ENCODE assay signal across 19 cellular contexts in genomic region chr14:50601405-50601804, GRCh38. TPM values are rescaled to one million over a fixed set of nuclear protein-coding genes. Genes with fewer than 3 reads are reported as not detected.
DNase-seq lines count a peak whose midpoint lies in the region; ATAC-seq and TF ChIP-seq lines count a peak whose summit lies in the region.
"Had no signal": no experiment of that assay in that cellular context is flagged by ENCODE, and none has a peak within 500 bp of the region (broad histone marks: within the 10 kb centered on the region; RNA-seq: fewer than 3 reads in every experiment).

No MANE protein-coding gene starts in this region.

- 76% methylated on average over 2 of the region's 2 CpGs for WGBS in smooth muscle cell (ENCODE audit: low lambda C conversion rate)

- H3K27ac ChIP-seq in HCT116 (ENCODE audit: low read depth, low read length) (no peak overlapping the region), RWPE1 (no peak overlapping the region), smooth muscle cell (ENCODE audit: low read depth) (peak overlapping the region; percentile 93)
- H3K27ac ChIP-seq: prostate gland, tibial artery had no signal

- H3K9me3 ChIP-seq in HCT116 (ENCODE audit: control insufficient read depth in 1 of 2, insufficient read depth in 1 of 2, low read depth in 1 of 2, low read length in 2 of 2), result no peaks in the 10 kb centered on the region
- H3K9me3 ChIP-seq in smooth muscle cell (replicated peaks; ENCODE audit: low read depth), result no peaks in the 10 kb centered on the region
- H3K9me3 ChIP-seq: prostate gland, tibial artery had no signal

- H4K20me1 ChIP-seq in HCT116 (ENCODE audit: insufficient read depth) (no peaks in the 10 kb centered on the region), smooth muscle cell (ENCODE audit: low read depth) (no peaks in the 10 kb centered on the region)

- no peak; the same call in 1 of the 2 replicates for ATAC-seq in HCT116
- peak; percentile 59 for ATAC-seq in esophagus mucosa
- no peak for ATAC-seq in HG03342 (IDR thresholded peaks at IDR 0.05; ENCODE audit: unreplicated experiment)
- ATAC-seq: activated CD4-positive, CD25-positive, alpha-beta regulatory T cell treated with anti-CD3 and anti-CD28 coated beads, Interleukin-2, amount 50 U/mL, for 24 hours; activated T-cell treated with anti-CD3 and anti-CD28 coated beads, Interleukin-2, amount 50 U/mL, for 72 hours had no signal

- CTCF ChIA-PET in HCT116 (lab: Charles Lee) (interaction anchor here (0.6 to 2.4 kb wide), 5 partner anchors 18 to 283 kb away, joined by 3 to 33 read pairs (median 16); no protein-coding TSS in a partner anchor), RWPE1 (lab: Yijun Ruan, JAX) (interaction anchor here (1.4 kb wide), 1 partner anchor 69 kb away, joined by 5 read pairs; the partner anchor contains the start of gene MAP4K5)

- H3K27me3 ChIP-seq in HCT116 (ENCODE audit: insufficient read depth, low read length) (no peaks in the 10 kb centered on the region), smooth muscle cell (ENCODE audit: low read depth) (no peaks in the 10 kb centered on the region)
- H3K27me3 ChIP-seq: neural progenitor cell, tibial artery had no signal

- no peak for TF ChIP-seq POLR2A in HCT116 (IDR thresholded peaks at IDR 0.05; ENCODE audit: borderline replicate concordance, extremely low read depth, insufficient read depth, insufficient read length)

- H3K4me2 ChIP-seq in HCT116 (ENCODE audit: low read length) (peak overlapping the region; percentile 61), smooth muscle cell (peak overlapping the region; percentile 80)

- POLR2A ChIA-PET in HCT116 (lab: Charles Lee) (no interaction called here), RWPE1 (lab: Yijun Ruan, JAX; ENCODE audit: low non-redundant PET) (no interaction called here)

- BruUV-seq in HCT116 (replicated peaks; lab: Mats Ljungman, UMichigan), result no TSS peak

- H2AFZ ChIP-seq in HCT116 (ENCODE audit: low read depth, low read length, poor library complexity, severe bottlenecking) (peak overlapping the region; percentile 66), smooth muscle cell (ENCODE audit: low read depth) (no peak overlapping the region)
- H2AFZ ChIP-seq: neural progenitor cell had no signal

- no peak overlapping the region for H3K4me3 ChIP-seq in HCT116 (replicated peaks in 1 of 2; ENCODE audit: low read depth in 1 of 2, low read length in 2 of 2)
- no peak overlapping the region for H3K4me3 ChIP-seq in smooth muscle cell
- H3K4me3 ChIP-seq: neural progenitor cell, prostate gland, tibial artery had no signal

- H3K9ac ChIP-seq in HCT116 (ENCODE audit: low read length) (no peak overlapping the region), smooth muscle cell (ENCODE audit: low read depth) (no peak overlapping the region)
- H3K9ac ChIP-seq: neural progenitor cell had no signal

- TF ChIP-seq RAD21 in HCT116 (IDR thresholded peaks at IDR 0.05; ENCODE audit: low read depth), result no peak

- intact Hi-C loops in HCT116 (cut with micrococcal nuclease), result no loop called here

- RAD21 ChIA-PET in HCT116 (lab: Charles Lee; ENCODE audit: low non-redundant PET in 1 of 2, low total read pairs in 2 of 2, uncharacterized antibody in 2 of 2, unreplicated experiment in 2 of 2), result interaction anchor here (0.7 to 2.1 kb wide), 6 partner anchors 113 to 259 kb away, joined by 3 to 8 read pairs (median 4); no protein-coding TSS in a partner anchor

- H3K79me2 ChIP-seq in HCT116 (ENCODE audit: insufficient read depth, low read length) (no peaks in the 10 kb centered on the region), smooth muscle cell (ENCODE audit: low read depth) (no peaks in the 10 kb centered on the region)

- no peaks in the 10 kb centered on the region for H3K9me2 ChIP-seq in HCT116 (ENCODE audit: insufficient read depth)

- no peaks in the 10 kb centered on the region for H3K36me3 ChIP-seq in HCT116 (ENCODE audit: control insufficient read depth in 1 of 2, insufficient read depth in 2 of 2, low read length in 2 of 2)
- no peaks in the 10 kb centered on the region for H3K36me3 ChIP-seq in smooth muscle cell (ENCODE audit: low read depth)
- H3K36me3 ChIP-seq: neural progenitor cell, prostate gland had no signal

- H3K4me1 ChIP-seq in HCT116 (ENCODE audit: control insufficient read depth in 1 of 2, insufficient read depth in 2 of 2, low read length in 2 of 2) (peaks cover 16 to 19% of the 10 kb centered on the region in 2 experiments), smooth muscle cell (ENCODE audit: low read depth) (peaks cover 16% of the 10 kb centered on the region)
- H3K4me1 ChIP-seq: prostate gland, tibial artery had no signal

- TF ChIP-seq CTCF in HCT116 (IDR thresholded peaks at IDR 0.05 in 2 of 3, conservative IDR thresholded peaks at IDR 0.05 in 1 of 3; ENCODE audit: borderline replicate concordance in 1 of 3, insufficient read depth in 1 of 3, low read depth in 2 of 3, low read length in 2 of 3) (no peak), RWPE1 (conservative IDR thresholded peaks at IDR 0.05; ENCODE audit: low read depth) (no peak), smooth muscle cell (IDR thresholded peaks at IDR 0.05; ENCODE audit: borderline replicate concordance, insufficient read depth, poor library complexity, severe bottlenecking) (no peak)

- DNase-seq in HCT116 (ENCODE audit: low read depth, low spot score) (no peak), RWPE1 (ENCODE audit: low spot score) (peak; percentile 28), smooth muscle cell (lab: John Stamatoyannopoulos, UW; ENCODE audit: unreplicated experiment) (no peak), occipital lobe (lab: John Stamatoyannopoulos, UW) (no peak)
- no peak for DNase-seq in stimulated activated CD4-positive, alpha-beta T cell treated with anti-CD3 and anti-CD28 coated beads, Interleukin-4, amount 100 ng/mL, for 4 hours
- DNase-seq: activated T-cell treated with anti-CD3 and anti-CD28 coated beads, Interleukin-2, amount 50 U/mL, for 72 hours; AML-193; DMS79 treated with DMSO at 0.1 percent for 48 hours; foreskin fibroblast; NCI-H2171; NCI-H748 treated with DMSO at 0.1 percent for 48 hours; stimulated activated CD4-positive, alpha-beta T cell treated with anti-CD3 and anti-CD28 coated beads, Interleukin-2, amount 100 ng/mL, for 24 hours; stimulated activated naive CD4-positive, alpha-beta T cell treated with Interleukin-2 at 50 U/mL for 16 hours; tibial artery had no signal

- no peaks in the 10 kb centered on the region for H3F3A ChIP-seq in smooth muscle cell (ENCODE audit: low read depth)

TF ChIP-seq in HCT116, 20 proteins besides CTCF, POLR2A, EP300 and RAD21:
- no peak for TF ChIP-seq CBX3 (IDR thresholded peaks at IDR 0.05; ENCODE audit: low read depth)
- no peak for TF ChIP-seq ATF3 (IDR thresholded peaks at IDR 0.05)
- TF ChIP-seq CEBPB (IDR thresholded peaks at IDR 0.05; ENCODE audit: low read depth), result no peak
- TF ChIP-seq REST (IDR thresholded peaks at IDR 0.05; ENCODE audit: low read depth), result no peak
- no peak for TF ChIP-seq ZNF274 (IDR thresholded peaks at IDR 0.05; ENCODE audit: low read depth, low read length)
- TF ChIP-seq JUND (IDR thresholded peaks at IDR 0.05), result no peak
- no peak for TF ChIP-seq SRF (IDR thresholded peaks at IDR 0.05; ENCODE audit: low read depth)
- no peak for TF ChIP-seq YY1 (IDR thresholded peaks at IDR 0.05; ENCODE audit: extremely low read depth, insufficient replicate concordance, low read depth, low read length)
- TF ChIP-seq SIN3A (IDR thresholded peaks at IDR 0.05; ENCODE audit: low read depth), result no peak
- no peak for TF ChIP-seq TCF7L2 (IDR thresholded peaks at IDR 0.05; ENCODE audit: borderline replicate concordance, extremely low read depth, insufficient read depth, insufficient read length)

RNA-seq across cellular contexts. Expression of gene ATL1, which starts 41.5 kb away (rescaled TPM):
- total RNA-seq in HCT116 (2021; ENCODE audit: unreplicated experiment), result 1.4 TPM
- polyA plus RNA-seq in HCT116 (2012), result 1.2 and 1.3 TPM in 2 replicates
- 3.1 TPM for total RNA-seq in esophagus mucosa
- total RNA-seq in smooth muscle cell, result 1.8 and 2.1 TPM in 2 replicates
- polyA plus RNA-seq in smooth muscle cell, result 1.5 and 3.5 TPM in 2 replicates
- total RNA-seq in occipital lobe, result 99.8 TPM

Comparison
In these comparisons a context has a peak if more than half of its experiments do, and no peak if none do; other contexts are left out.
1. RNA of gene ATL1, which starts 41.5 kb away (total RNA-seq): 99.8 TPM in occipital lobe (single experiment); 3.1 TPM in esophagus mucosa (single experiment), 1.8 to 2.1 TPM in smooth muscle cell and 1.4 TPM in HCT116 (single experiment); every median in the first group is over 10 times any median in the second.